Comparison of ENCODE assay signal across 8 cellular contexts in genomic region chr1:15848143-15848928, GRCh38. TPM values are rescaled to one million over a fixed set of nuclear protein-coding genes. Genes with fewer than 3 reads are reported as not detected.
A peak's percentile ranks its signal among the peaks of the same experiment; 100 is the strongest.
DNase-seq lines count a peak whose midpoint lies in the region; ATAC-seq and TF ChIP-seq lines count a peak whose summit lies in the region.

No MANE protein-coding gene starts in this region.

- peak overlapping the region; percentile 52 for H2AFZ ChIP-seq in fibroblast of lung (ENCODE audit: low read length)

- peaks cover 23% of the 10 kb centered on the region for H3K4me1 ChIP-seq in HEK293 (ENCODE audit: control insufficient read depth, insufficient read depth, low read length)
- peaks cover 2% of the 10 kb centered on the region for H3K4me1 ChIP-seq in fibroblast of lung (ENCODE audit: control insufficient read depth, extremely low read depth, insufficient read depth, low read length)
- peaks cover 12% of the 10 kb centered on the region for H3K4me1 ChIP-seq in thymus (ENCODE audit: control insufficient read depth, insufficient read depth, low read length)

- H3K27me3 ChIP-seq in fibroblast of lung (ENCODE audit: control insufficient read depth, insufficient read depth, low read length) (no peaks in the 10 kb centered on the region), thymus (ENCODE audit: control insufficient read depth, insufficient read depth) (no peaks in the 10 kb centered on the region)

- H3K27ac ChIP-seq in HEK293 (ENCODE audit: extremely low read depth, low read depth, low read length): peak overlapping the region; percentile 98
- peak overlapping the region; percentile 90 for H3K27ac ChIP-seq in fibroblast of lung (ENCODE audit: insufficient read depth, low read length)
- peak overlapping the region; percentile 96 for H3K27ac ChIP-seq in thymus (ENCODE audit: low read depth)

- H3K79me2 ChIP-seq in fibroblast of lung (ENCODE audit: control insufficient read depth, insufficient read depth, low read length): peaks cover 54% of the 10 kb centered on the region

- H3K27me3 Mint-ChIP-seq in activated T-cell treated with anti-CD3 and anti-CD28 coated beads, Interleukin-2, amount 50 U/mL, for 4 hours (ENCODE audit: low read depth): no peaks in the 10 kb centered on the region
- H3K27me3 Mint-ChIP-seq in neural crest cell (ENCODE audit: low read depth): no peaks in the 10 kb centered on the region

- peak overlapping the region; percentile 93 for H3K9ac ChIP-seq in fibroblast of lung (ENCODE audit: insufficient read depth, low read length)

- DNase-seq in ELF-1 (ENCODE audit: low read depth, low spot score) (peak; percentile 59), NCI-H2171 (lab: John Stamatoyannopoulos, UW) (peak; percentile 25), fibroblast of lung (ENCODE audit: low read depth in 2 of 2) (peak in 1 of 2 donors; percentile 39), neural crest cell (ENCODE audit: low read depth, low spot score) (no peak), cerebellar nuclear complex (lab: John Stamatoyannopoulos, UW) (no peak)
- peak; percentile 21 for DNase-seq in activated T-cell treated with anti-CD3 and anti-CD28 coated beads, Interleukin-2, amount 50 U/mL, for 4 hours

- CTCF ChIA-PET in HEK293 (lab: Yijun Ruan, JAX): interaction anchor here (0.6 to 1.7 kb wide), 3 partner anchors 23 to 57 kb away, joined by 3 read pairs; no protein-coding TSS in a partner anchor

- no peaks in the 10 kb centered on the region for H3K9me3 ChIP-seq in HEK293 (ENCODE audit: control insufficient read depth, insufficient read depth, low read depth, low read length)
- H3K9me3 ChIP-seq in fibroblast of lung (ENCODE audit: control insufficient read depth, insufficient read depth, low read depth, low read length): no peaks in the 10 kb centered on the region
- no peaks in the 10 kb centered on the region for H3K9me3 ChIP-seq in thymus (ENCODE audit: control insufficient read depth)

- under 1% methylated on average over 104 of the region's 104 CpGs for WGBS in thymus

- H3K4me2 ChIP-seq in fibroblast of lung (ENCODE audit: extremely low read depth, insufficient read depth, low read length): peak overlapping the region; percentile 90

- ATAC-seq in activated T-cell treated with anti-CD3 and anti-CD28 coated beads, Interleukin-2, amount 50 U/mL, for 4 hours: peak; percentile 21 to 23

- TF ChIP-seq CTCF in HEK293 (tag by site-specific recombination; IDR thresholded peaks at IDR 0.05): no peak
- TF ChIP-seq CTCF in fibroblast of lung (conservative IDR thresholded peaks at IDR 0.05 in 1 of 2, IDR thresholded peaks at IDR 0.05 in 1 of 2; ENCODE audit: low read depth in 1 of 2, low read length in 2 of 2): no peak
- TF ChIP-seq CTCF in neural crest cell (conservative IDR thresholded peaks at IDR 0.05): no peak

- peak overlapping the region; percentile 98 for H3K27ac Mint-ChIP-seq in neural crest cell (ENCODE audit: unreplicated experiment)

- peak overlapping the region; percentile 87 for H3K4me3 ChIP-seq in HEK293 (ENCODE audit: low read depth, low read length)
- peak overlapping the region; percentile 69 to 93 (median 90) for H3K4me3 ChIP-seq in fibroblast of lung (replicated peaks in 1 of 4; ENCODE audit: control extremely low read depth in 1 of 4, insufficient read depth in 1 of 4, low read depth in 3 of 4, low read length in 4 of 4)
- peak overlapping the region; percentile 64 for H3K4me3 ChIP-seq in thymus (ENCODE audit: low read length)

- H3K4me3 Mint-ChIP-seq in activated T-cell treated with anti-CD3 and anti-CD28 coated beads, Interleukin-2, amount 50 U/mL, for 4 hours: peak overlapping the region; percentile 98
- peak overlapping the region; percentile 97 for H3K4me3 Mint-ChIP-seq in neural crest cell

- H3K4me1 Mint-ChIP-seq in activated T-cell treated with anti-CD3 and anti-CD28 coated beads, Interleukin-2, amount 50 U/mL, for 4 hours (ENCODE audit: low read depth): peaks cover 50% of the 10 kb centered on the region
- peaks cover 52% of the 10 kb centered on the region for H3K4me1 Mint-ChIP-seq in neural crest cell

- no peaks in the 10 kb centered on the region for H4K20me1 ChIP-seq in fibroblast of lung (ENCODE audit: control insufficient read depth, extremely low read depth, insufficient read depth, low read length)

- H3K9me3 Mint-ChIP-seq in activated T-cell treated with anti-CD3 and anti-CD28 coated beads, Interleukin-2, amount 50 U/mL, for 4 hours: no peaks in the 10 kb centered on the region
- H3K9me3 Mint-ChIP-seq in neural crest cell: no peaks in the 10 kb centered on the region

- H3K36me3 ChIP-seq in HEK293 (ENCODE audit: control insufficient read depth in 2 of 2, insufficient read depth in 1 of 2, low read length in 2 of 2) (peaks cover 6 to 15% of the 10 kb centered on the region in 2 experiments; a peak in 2 of 3 replicates), fibroblast of lung (ENCODE audit: control insufficient read depth, insufficient read depth, low read length) (no peaks in the 10 kb centered on the region), thymus (ENCODE audit: control insufficient read depth, insufficient read depth) (no peaks in the 10 kb centered on the region)

- POLR2A ChIA-PET in HEK293 (lab: Yijun Ruan, JAX): interaction anchor here (0.6 to 4.8 kb wide), 22 partner anchors 11 to 321 kb away, joined by 3 to 106 read pairs (median 7); partner anchors contain the start of genes DNAJC16 and ZBTB17

- H3K36me3 Mint-ChIP-seq in activated T-cell treated with anti-CD3 and anti-CD28 coated beads, Interleukin-2, amount 50 U/mL, for 4 hours (ENCODE audit: insufficient read depth): peaks cover 4% of the 10 kb centered on the region
- no peaks in the 10 kb centered on the region for H3K36me3 Mint-ChIP-seq in neural crest cell (ENCODE audit: low read depth)

TF ChIP-seq in HEK293, 187 proteins besides CTCF, POLR2A, EP300 and RAD21:
- TF ChIP-seq ZNF214 (tag by site-specific recombination; IDR thresholded peaks at IDR 0.05; ENCODE audit: borderline replicate concordance) (no peak), ZFP37 (tag by site-specific recombination; IDR thresholded peaks at IDR 0.05) (0 out of 2 replicates have a peak, but pooled peaks have one; percentile 23), SP2 (tag by site-specific recombination; IDR thresholded peaks at IDR 0.05) (0 out of 2 replicates have a peak, but pooled peaks have one; percentile 4), ZBTB26 (tag by site-specific recombination; optimal IDR thresholded peaks at IDR 0.05) (peak; percentile 59), ZNF488 (tag by site-specific recombination; IDR thresholded peaks at IDR 0.05) (no peak), ZBTB7A (tag by site-specific recombination; IDR thresholded peaks at IDR 0.05; ENCODE audit: low read depth) (0 out of 2 replicates have a peak, but pooled peaks have one; percentile 52)

RNA-seq across cellular contexts. Expression of gene SPEN, which starts 0.8 kb away (rescaled TPM):
- total RNA-seq in activated T-cell treated with anti-CD3 and anti-CD28 coated beads, Interleukin-2, amount 50 U/mL, for 4 hours: 10 to 100 TPM; 80.4 to 85.2 (median 82.1) TPM
- total RNA-seq in fibroblast of lung (11.0 and 11.9 TPM in 2 replicates), neural crest cell (66.5 and 69.4 TPM in 2 replicates)
- polyA plus RNA-seq in fibroblast of lung (3.8 and 5.1 TPM in 2 replicates), thymus (11.4 TPM)
- polyA plus RNA-seq in fibroblast of lung (2012): 13.7 and 17.6 TPM in 2 replicates
- polyA minus RNA-seq in fibroblast of lung (ENCODE audit: low replicate concordance): 31.8 and 47.9 TPM in 2 replicates

RNA-seq across cellular contexts. Expression of gene UQCRHL, which starts 40.9 kb away (rescaled TPM):
- total RNA-seq in activated T-cell treated with anti-CD3 and anti-CD28 coated beads, Interleukin-2, amount 50 U/mL, for 4 hours: 1 to 10 TPM; 1.2 to 2.1 (median 1.7) TPM
- 4.4 and 7.8 TPM in 2 replicates for total RNA-seq in fibroblast of lung
- 1.3 and 2.7 TPM in 2 replicates for polyA plus RNA-seq in fibroblast of lung
- polyA plus RNA-seq in fibroblast of lung (2012): 3.2 and 3.8 TPM in 2 replicates
- 0.63 TPM in 1 of 2 replicates, not detected in the other for polyA minus RNA-seq in fibroblast of lung (ENCODE audit: low replicate concordance)
- total RNA-seq in neural crest cell: 2.7 and 3.3 TPM in 2 replicates
- polyA plus RNA-seq in thymus: 4.0 TPM

Comparison
In these comparisons a context has a peak if more than half of its experiments do, and no peak if none do; other contexts are left out.
1. DNase-seq: peak in ELF-1 (single experiment), NCI-H2171 (single experiment) and activated T-cell treated with anti-CD3 and anti-CD28 coated beads, Interleukin-2, amount 50 U/mL, for 4 hours (single experiment); none in neural crest cell (single experiment) and cerebellar nuclear complex (0 of 2).
2. Peak in every context shown above with its lines, with median percentiles within 50 percentile points of each other: H3K27ac ChIP-seq and H3K4me3 ChIP-seq.